In genomic region chr12:107081778-107082177, GRCh38 we compare ENCODE assay signal across 35 cellular contexts.
"Had no signal": no experiment of that assay in that cellular context is flagged by ENCODE, and none has a peak within 500 bp of the region (broad histone marks: within the 10 kb centered on the region; RNA-seq: fewer than 3 reads in every experiment).

No MANE protein-coding gene starts in this region.

- H3K4me3 ChIP-seq: MG63 had no signal

- H3K36me3 ChIP-seq: MG63 had no signal

- H3K27me3 ChIP-seq: MG63 had no signal

- DNase-seq: Karpas-422, Kasumi-1, MG63, MM.1S, MV-4-11, NCI-H1048, NCI-H1092, NCI-H1092 treated with DMSO at 0.1 percent for 48 hours, NCI-H1105, NCI-H1105 treated with DMSO at 0.1 percent for 48 hours, NCI-H1417, NCI-H1417 treated with DMSO at 0.1 percent for 48 hours, NCI-H1436, NCI-H1436 treated with DMSO at 0.1 percent for 48 hours, NCI-H146, NCI-H1694, NCI-H1694 treated with DMSO at 0.1 percent for 48 hours, NCI-H187, NCI-H187 treated with DMSO at 0.1 percent for 48 hours, NCI-H1930, NCI-H2029, NCI-H2029 treated with DMSO at 0.1 percent for 48 hours, NCI-H2081, NCI-H2081 treated with DMSO at 0.1 percent for 48 hours, NCI-H2107, NCI-H2171, NCI-H2171 treated with DMSO at 0.1 percent for 48 hours, NCI-H2227 treated with DMSO at 0.1 percent for 48 hours, NCI-H226, NCI-H345, NCI-H446, NCI-H446 treated with DMSO at 0.1 percent for 48 hours, NCI-H510A, NCI-H510A treated with DMSO at 0.1 percent for 48 hours, NCI-H524 had no signal
